Comparison of ENCODE assay signal across 14 cellular contexts in the genomic region with DNA sequence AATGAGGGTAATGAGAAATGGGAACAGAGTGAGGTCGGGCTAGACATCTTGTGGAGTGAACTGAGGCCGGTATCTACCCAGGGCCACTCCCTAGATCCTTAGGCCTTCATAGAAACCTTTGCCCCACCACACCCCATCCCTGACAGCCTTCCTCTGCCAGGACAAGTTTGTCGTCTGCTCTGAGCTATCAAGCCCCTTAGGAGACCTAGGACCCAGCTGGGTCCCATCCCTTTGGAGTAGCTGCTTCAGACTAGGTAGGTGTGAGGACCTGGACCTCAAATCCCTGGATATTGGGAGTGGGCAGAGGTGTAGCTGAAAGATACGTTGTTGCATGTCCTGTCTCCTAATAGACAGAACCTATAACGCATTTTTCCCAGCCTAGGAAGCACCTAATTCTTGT. TPM values are rescaled to one million over a fixed set of nuclear protein-coding genes. Genes with fewer than 3 reads are reported as not detected.
DNase-seq lines count a peak whose midpoint lies in the region; ATAC-seq, FAIRE-seq and TF ChIP-seq lines count a peak whose summit lies in the region.
"Had no signal": no experiment of that assay in that cellular context is flagged by ENCODE, and none has a peak within 500 bp of the region (broad histone marks: within the 10 kb centered on the region; RNA-seq: fewer than 3 reads in every experiment).

A gene (plus strand): TSS at position 136 of the 400 bp plus-strand sequence. CDS start 278 bp downstream, outside the sequence.

- no peak for TF ChIP-seq POLR2A in breast epithelium (IDR thresholded peaks at IDR 0.05)

- H4K20me1 ChIP-seq in neural progenitor cell (ENCODE audit: low read depth), result peaks cover 12% of the 10 kb centered on the region

- POLR2A ChIA-PET in GM10248 (lab: Yijun Ruan, JAX), result interaction anchor here (1.5 kb wide), 1 partner anchor 30 kb away, joined by 4 read pairs; no protein-coding TSS in a partner anchor

- H3K9me3 Mint-ChIP-seq in CD4-positive, CD25-positive, alpha-beta regulatory T cell, result peaks cover 0 to 4% (median 0%) of the 10 kb centered on the region in 7 donors
- peaks cover 2% of the 10 kb centered on the region for H3K9me3 Mint-ChIP-seq in neural progenitor cell

- no peak within 1 kb of the TSS for H2AFZ ChIP-seq in neural progenitor cell (replicated peaks)

- peaks cover 64% of the 10 kb centered on the region for H3K79me2 ChIP-seq in neural progenitor cell (ENCODE audit: low read depth)

- peaks cover 62% of the 10 kb centered on the region for H3F3A ChIP-seq in neural progenitor cell (ENCODE audit: low read depth)

- H3K27ac Mint-ChIP-seq in CD4-positive, CD25-positive, alpha-beta regulatory T cell, result no peak within 1 kb of the TSS
- peak within 1 kb of the TSS; percentile 61 for H3K27ac Mint-ChIP-seq in neural progenitor cell

- CTCF ChIA-PET in GM10248 (lab: Yijun Ruan, JAX), result interaction anchor here (1.1 to 13.3 kb wide), 9 partner anchors 6 to 130 kb away, joined by 3 to 228 read pairs (median 62); a partner anchor contains a TSS

- H3K9me3 ChIP-seq in CD4-positive, CD25-positive, alpha-beta regulatory T cell (ENCODE audit: control insufficient read depth in 2 of 2, low read length in 2 of 2), result no peaks in the 10 kb centered on the region
- H3K9me3 ChIP-seq in HUES64 (ENCODE audit: insufficient read depth, low read depth, low read length) (no peaks in the 10 kb centered on the region), breast epithelium (no peaks in the 10 kb centered on the region), neural progenitor cell (ENCODE audit: low read depth) (no peaks in the 10 kb centered on the region), kidney (ENCODE audit: control insufficient read depth in 1 of 2, low read length in 2 of 2) (no peaks in the 10 kb centered on the region)

- DNase-seq in CD4-positive, CD25-positive, alpha-beta regulatory T cell, result no peak
- DNase-seq in breast epithelium (ENCODE audit: low spot score in 2 of 2), result no peak
- DNase-seq in neural progenitor cell (ENCODE audit: low spot score), result no peak
- no peak for DNase-seq in D721Med (ENCODE audit: insufficient read length, low spot score)
- no peak for DNase-seq in kidney
- DNase-seq in putamen (ENCODE audit: low spot score), result no peak
- no peak for DNase-seq in GM10248 (ENCODE audit: extremely low spot score)
- DNase-seq: cerebellar nuclear complex, DMS 273 treated with DMSO at 0.1 percent for 48 hours, kidney glomerular epithelial cell had no signal

- H3K36me3 ChIP-seq in CD4-positive, CD25-positive, alpha-beta regulatory T cell (ENCODE audit: control insufficient read depth, insufficient read depth, low read length), result no peaks in the 10 kb centered on the region
- H3K36me3 ChIP-seq in HUES64 (ENCODE audit: insufficient read depth, low read length) (no peaks in the 10 kb centered on the region), breast epithelium (no peaks in the 10 kb centered on the region), neural progenitor cell (no peaks in the 10 kb centered on the region), kidney (ENCODE audit: control insufficient read depth in 1 of 2, insufficient read depth in 2 of 2, low read length in 2 of 2) (no peaks in the 10 kb centered on the region)

- H3K4me1 Mint-ChIP-seq in CD4-positive, CD25-positive, alpha-beta regulatory T cell, result peaks cover 19 to 35% (median 24%) of the 10 kb centered on the region in 4 donors
- peaks cover 67% of the 10 kb centered on the region for H3K4me1 Mint-ChIP-seq in neural progenitor cell

- peaks cover 1% of the 10 kb centered on the region for H3K27me3 ChIP-seq in CD4-positive, CD25-positive, alpha-beta regulatory T cell (ENCODE audit: control insufficient read depth, insufficient read depth, low read length)
- no peaks in the 10 kb centered on the region for H3K27me3 ChIP-seq in HUES64 (ENCODE audit: insufficient read depth, low read length)
- H3K27me3 ChIP-seq in breast epithelium, result no peaks in the 10 kb centered on the region
- no peaks in the 10 kb centered on the region for H3K27me3 ChIP-seq in neural progenitor cell

- no peaks in the 10 kb centered on the region for H3K36me3 Mint-ChIP-seq in CD4-positive, CD25-positive, alpha-beta regulatory T cell
- no peaks in the 10 kb centered on the region for H3K36me3 Mint-ChIP-seq in neural progenitor cell

- no peak within 1 kb of the TSS for H3K9ac ChIP-seq in HUES64 (ENCODE audit: low read depth, low read length)
- no peak within 1 kb of the TSS for H3K9ac ChIP-seq in neural progenitor cell
- H3K9ac ChIP-seq in kidney (ENCODE audit: low read length in 2 of 2), result no peak within 1 kb of the TSS

- FAIRE-seq in D721Med (lab: Jason Lieb, UNC), result no peak
- FAIRE-seq in kidney (lab: Jason Lieb, UNC), result no peak
- FAIRE-seq: GM12892 had no signal

- H3K4me1 ChIP-seq in CD4-positive, CD25-positive, alpha-beta regulatory T cell (ENCODE audit: control insufficient read depth, insufficient read depth, low read length, poor library complexity, severe bottlenecking), result peaks cover 31% of the 10 kb centered on the region
- H3K4me1 ChIP-seq in HUES64 (ENCODE audit: insufficient read depth, low read length), result peaks cover 55% of the 10 kb centered on the region
- H3K4me1 ChIP-seq in breast epithelium, result peaks cover 0 to 15% of the 10 kb centered on the region in 2 donors
- peaks cover 42% of the 10 kb centered on the region for H3K4me1 ChIP-seq in neural progenitor cell
- peaks cover 23 to 28% of the 10 kb centered on the region in 2 donors for H3K4me1 ChIP-seq in kidney (ENCODE audit: control insufficient read depth in 1 of 2, insufficient read depth in 1 of 2, low read depth in 1 of 2, low read length in 2 of 2)

- H3K4me3 ChIP-seq in CD4-positive, CD25-positive, alpha-beta regulatory T cell (ENCODE audit: low read depth, low read length), result no peak within 1 kb of the TSS
- peak within 1 kb of the TSS; percentile 75; the same call in 1 of the 2 replicates for H3K4me3 ChIP-seq in HUES64 (ENCODE audit: low read length)
- no peak within 1 kb of the TSS for H3K4me3 ChIP-seq in breast epithelium
- peak within 1 kb of the TSS; percentile 61 for H3K4me3 ChIP-seq in neural progenitor cell
- H3K4me3 ChIP-seq in kidney (ENCODE audit: low read length in 2 of 2), result no peak within 1 kb of the TSS

- peak within 1 kb of the TSS; percentile 86 for H3K4me2 ChIP-seq in neural progenitor cell

- H3K4me3 Mint-ChIP-seq in CD4-positive, CD25-positive, alpha-beta regulatory T cell, result peak within 1 kb of the TSS; percentile 29 to 94 (median 88)
- H3K4me3 Mint-ChIP-seq in neural progenitor cell, result peak within 1 kb of the TSS; percentile 87

- intact Hi-C loops in breast epithelium (cut with DNase I; ENCODE audit: low total_unique reads), result no loop called here
- intact Hi-C loops in kidney (cut with DNase I), result no loop called here

- ATAC-seq in CD4-positive, CD25-positive, alpha-beta regulatory T cell (ENCODE audit: low read depth in 2 of 2), result no peak

- 95% methylated on average over 5 of the region's 5 CpGs for WGBS in HUES64

- H3K27me3 Mint-ChIP-seq in CD4-positive, CD25-positive, alpha-beta regulatory T cell, result peaks cover 24% of the 10 kb centered on the region
- H3K27me3 Mint-ChIP-seq in neural progenitor cell (ENCODE audit: insufficient read depth, low read depth), result peaks cover 8% of the 10 kb centered on the region

- H3K27ac ChIP-seq in CD4-positive, CD25-positive, alpha-beta regulatory T cell (ENCODE audit: insufficient read depth, low read length, poor library complexity, severe bottlenecking), result no peak within 1 kb of the TSS
- no peak within 1 kb of the TSS for H3K27ac ChIP-seq in HUES64 (ENCODE audit: low read depth, low read length)
- peak within 1 kb of the TSS; percentile 94 to 98 for H3K27ac ChIP-seq in breast epithelium
- peak within 1 kb of the TSS; percentile 55 for H3K27ac ChIP-seq in neural progenitor cell
- H3K27ac ChIP-seq in kidney (ENCODE audit: low read depth in 2 of 2, low read length in 2 of 2), result no peak within 1 kb of the TSS

- TF ChIP-seq CTCF in breast epithelium (IDR thresholded peaks at IDR 0.05) (no peak), neural progenitor cell (IDR thresholded peaks at IDR 0.05) (no peak), D721Med (IDR thresholded peaks at IDR 0.05; ENCODE audit: insufficient read depth, missing control alignments) (no peak), kidney (IDR thresholded peaks at IDR 0.05; ENCODE audit: borderline replicate concordance, extremely low read depth, insufficient read depth) (no peak), GM10248 (IDR thresholded peaks at IDR 0.05; ENCODE audit: control extremely low read depth, extremely low read depth, low read depth, missing control alignments) (no peak)

RNA-seq across cellular contexts. Expression of the gene that starts here (rescaled TPM):
- total RNA-seq in CD4-positive, CD25-positive, alpha-beta regulatory T cell, result not detected
- polyA plus RNA-seq in CD4-positive, CD25-positive, alpha-beta regulatory T cell, result not detected
- polyA plus RNA-seq in HUES64 (2013, experiment 1 of 2), result 1.5 TPM
- 0.63 TPM for polyA plus RNA-seq in HUES64 (2013, experiment 2 of 2)
- 1 to 10 TPM in 1 of 3 donors, under 1 TPM in 2; 0.44 to 1.3 (median 0.98) TPM for total RNA-seq in breast epithelium
- 0.22 and 1.3 TPM in 2 replicates for total RNA-seq in neural progenitor cell (ENCODE audit: low replicate concordance)
- total RNA-seq in kidney, result 0.41 TPM
- 0.43 TPM for polyA plus RNA-seq in kidney (ENCODE audit: insufficient read depth, low read depth, low replicate concordance)
- total RNA-seq: posterior vena cava; T-helper 1 cell treated with Interleukin-12 subunit alpha and Interleukin-12 subunit beta and Interleukin-4 antibody, amounts not matched to agents 30 ng/mL and 1 ng/mL, for 36 hours had no signal

Comparison
In these comparisons a context has a peak if more than half of its experiments do, and no peak if none do; other contexts are left out.
1. H3K27ac ChIP-seq: peak in breast epithelium (2 of 2) and neural progenitor cell (single experiment); none in CD4-positive, CD25-positive, alpha-beta regulatory T cell (single experiment), HUES64 (single experiment) and kidney (0 of 2).
2. H3K4me3 ChIP-seq: peak in HUES64 (single experiment) and neural progenitor cell (single experiment); none in CD4-positive, CD25-positive, alpha-beta regulatory T cell (single experiment), breast epithelium (0 of 3) and kidney (0 of 2).